Comparison of ENCODE assay signal across 8 cellular contexts in genomic region chr15:56886450-56886856, GRCh38. TPM values are rescaled to one million over a fixed set of nuclear protein-coding genes. Genes with fewer than 3 reads are reported as not detected.
DNase-seq lines count a peak whose midpoint lies in the region; ATAC-seq, FAIRE-seq and TF ChIP-seq lines count a peak whose summit lies in the region.

No MANE protein-coding gene starts in this region.

- peak overlapping the region; percentile 56 to 89 (median 72) for H3K4me3 ChIP-seq in esophagus squamous epithelium
- peak overlapping the region; percentile 89 for H3K4me3 ChIP-seq in rectal smooth muscle tissue (ENCODE audit: low read length)

- no peak for FAIRE-seq in RCC 7860 (lab: Jason Lieb, UNC)

- DNase-seq in activated CD4-positive, alpha-beta T cell treated with anti-CD3 and anti-CD28 coated beads for 48 hours: peak; percentile 6
- no peak for DNase-seq in activated CD4-positive, alpha-beta T cell treated with anti-CD3 and anti-CD28 coated beads, Interleukin-2, amount 50 U/mL, for 4 hours
- DNase-seq in T-helper 17 cell: no peak
- no peak for DNase-seq in esophagus squamous epithelium (lab: John Stamatoyannopoulos, UW)
- no peak for DNase-seq in OCI-M1 (lab: John Stamatoyannopoulos, UW)
- DNase-seq in NCI-H2081 treated with DMSO at 0.1 percent for 48 hours (lab: John Stamatoyannopoulos, UW): no peak
- DNase-seq in RCC 7860 (ENCODE audit: low spot score): no peak

- 41 to 48% methylated on average over 5 of the region's 5 CpGs for WGBS in esophagus squamous epithelium, 2 donors

- H3K27me3 Mint-ChIP-seq in T-helper 17 cell: no peaks in the 10 kb centered on the region

- H3K36me3 ChIP-seq in esophagus squamous epithelium (no peaks in the 10 kb centered on the region), rectal smooth muscle tissue (ENCODE audit: control insufficient read depth, insufficient read depth, low read length) (no peaks in the 10 kb centered on the region)

- peak overlapping the region; percentile 87 to 99 (median 94) for H3K27ac ChIP-seq in esophagus squamous epithelium
- peak overlapping the region; percentile 98 for H3K27ac ChIP-seq in rectal smooth muscle tissue (ENCODE audit: low read depth, low read length)

- peak overlapping the region; percentile 94 for H3K27ac Mint-ChIP-seq in T-helper 17 cell

- H3K36me3 Mint-ChIP-seq in T-helper 17 cell (ENCODE audit: low read depth): peaks cover 3% of the 10 kb centered on the region

- ATAC-seq in T-helper 17 cell: peak; percentile 10

- peak overlapping the region; percentile 95 for H3K4me3 Mint-ChIP-seq in T-helper 17 cell

- peaks cover 32% of the 10 kb centered on the region for H3K4me1 Mint-ChIP-seq in T-helper 17 cell

- intact Hi-C loops in esophagus squamous epithelium (cut with DNase I): no loop called here

- H3K27me3 ChIP-seq in esophagus squamous epithelium (no peaks in the 10 kb centered on the region), rectal smooth muscle tissue (ENCODE audit: control insufficient read depth, insufficient read depth, low read length) (no peaks in the 10 kb centered on the region)

- H3K4me1 ChIP-seq in esophagus squamous epithelium (peaks cover 0 to 22% (median 18%) of the 10 kb centered on the region in 3 donors), rectal smooth muscle tissue (ENCODE audit: control insufficient read depth, insufficient read depth, low read length) (peaks cover 12% of the 10 kb centered on the region)

- H3K9me3 ChIP-seq in T-helper 17 cell (ENCODE audit: control insufficient read depth, low read length, poor library complexity, severe bottlenecking) (no peaks in the 10 kb centered on the region), esophagus squamous epithelium (no peaks in the 10 kb centered on the region)

- H3K9ac ChIP-seq in rectal smooth muscle tissue (ENCODE audit: low read length): peak overlapping the region; percentile 53

- no peak for TF ChIP-seq CTCF in esophagus squamous epithelium (IDR thresholded peaks at IDR 0.05)

- TF ChIP-seq POLR2A in esophagus squamous epithelium (IDR thresholded peaks at IDR 0.05): no peak

RNA-seq across cellular contexts. Expression of gene TCF12, which starts 32.0 kb away (rescaled TPM):
- 10 to 100 TPM; 71.5 to 77.0 TPM for total RNA-seq in T-helper 17 cell
- 10 to 100 TPM; 28.5 to 90.4 (median 51.3) TPM for total RNA-seq in esophagus squamous epithelium
